10 cellular contexts compared by ENCODE assay signal in the genomic region with DNA sequence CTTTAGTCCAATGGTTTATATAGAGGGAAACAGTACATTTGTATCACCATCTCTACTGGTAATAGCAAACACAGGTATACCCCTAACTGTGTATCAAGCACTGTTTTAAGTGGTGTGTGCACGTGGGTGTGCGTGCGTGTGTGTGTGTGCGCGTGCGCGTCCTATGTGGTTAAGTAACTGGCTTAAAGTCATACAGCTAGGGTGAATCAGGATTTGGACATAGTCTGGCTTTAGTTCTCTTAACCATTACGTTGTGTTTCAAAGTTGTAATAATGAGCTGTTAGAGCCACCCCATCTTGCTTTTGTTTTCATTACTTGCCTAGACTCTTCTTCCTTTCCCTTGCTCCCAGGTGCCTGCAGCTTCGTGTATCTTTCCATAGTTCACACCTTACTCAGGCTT. TPM values are rescaled to one million over a fixed set of nuclear protein-coding genes. Genes with fewer than 3 reads are reported as not detected.
DNase-seq lines count a peak whose midpoint lies in the region; ATAC-seq, FAIRE-seq and TF ChIP-seq lines count a peak whose summit lies in the region.
"Had no signal": no experiment of that assay in that cellular context is flagged by ENCODE, and none has a peak within 500 bp of the region (broad histone marks: within the 10 kb centered on the region; RNA-seq: fewer than 3 reads in every experiment).

No MANE protein-coding gene starts in this region.

- peak overlapping the region; percentile 92 for H3K4me2 ChIP-seq in GM23248 (ENCODE audit: unreplicated experiment)

- H3K9me2 ChIP-seq in GM23248 (ENCODE audit: insufficient read depth) = no peaks in the 10 kb centered on the region

- peak overlapping the region; percentile 97; the same call in 1 of the 2 replicates for H3K9ac ChIP-seq in GM23248

- H3K79me2 ChIP-seq in GM23248 (ENCODE audit: insufficient read depth) = peaks cover 96% of the 10 kb centered on the region

- no peaks in the 10 kb centered on the region for H3K27me3 ChIP-seq in GM23248 (replicated peaks; ENCODE audit: insufficient read depth)
- no peaks in the 10 kb centered on the region for H3K27me3 ChIP-seq in lower lobe of right lung (ENCODE audit: low read depth)

- H3K27ac Mint-ChIP-seq in chondrocyte (ENCODE audit: unreplicated experiment) (peak overlapping the region; percentile 100), progenitor cell of endocrine pancreas (no peak overlapping the region)

- DNase-seq in GM23248 = peak; percentile 64
- DNase-seq in RCC 7860 (ENCODE audit: low spot score) = peak; percentile 73
- DNase-seq in chondrocyte (ENCODE audit: low spot score) = no peak
- DNase-seq in progenitor cell of endocrine pancreas (ENCODE audit: low spot score, unreplicated experiment) = no peak
- no peak for DNase-seq in iPS-NIHi7 (ENCODE audit: extremely low spot score)
- no peak for DNase-seq in lower lobe of right lung
- no peak for DNase-seq in NCI-H526 (lab: John Stamatoyannopoulos, UW)
- DNase-seq: stimulated activated naive CD4-positive, alpha-beta T cell treated with Interleukin-2 at 50 U/mL for 16 hours had no signal

- H3K4me3 Mint-ChIP-seq in chondrocyte (ENCODE audit: unreplicated experiment) (peak overlapping the region; percentile 92), progenitor cell of endocrine pancreas (ENCODE audit: low read depth) (peak overlapping the region; percentile 25)

- H3K27me3 Mint-ChIP-seq in chondrocyte (ENCODE audit: low read depth) (no peaks in the 10 kb centered on the region), progenitor cell of endocrine pancreas (no peaks in the 10 kb centered on the region)

- H3K4me1 Mint-ChIP-seq in chondrocyte (ENCODE audit: low read depth) (peaks cover 39% of the 10 kb centered on the region), progenitor cell of endocrine pancreas (ENCODE audit: low read depth) (peaks cover 22% of the 10 kb centered on the region)

- H3K36me3 ChIP-seq in GM23248 (ENCODE audit: low read depth) (no peaks in the 10 kb centered on the region), lower lobe of right lung (no peaks in the 10 kb centered on the region)

- peak; percentile 67 for FAIRE-seq in RCC 7860 (lab: Jason Lieb, UNC)
- FAIRE-seq: TTC549 had no signal

- H2AFZ ChIP-seq in GM23248 = no peak overlapping the region

- TF ChIP-seq CTCF in chondrocyte (IDR thresholded peaks at IDR 0.05) (no peak), progenitor cell of endocrine pancreas (IDR thresholded peaks at IDR 0.05; ENCODE audit: unreplicated experiment) (no peak), lower lobe of right lung (IDR thresholded peaks at IDR 0.05) (no peak)

- H3K9me3 Mint-ChIP-seq in chondrocyte (ENCODE audit: low read depth) = no peaks in the 10 kb centered on the region
- no peaks in the 10 kb centered on the region for H3K9me3 Mint-ChIP-seq in progenitor cell of endocrine pancreas (ENCODE audit: low read depth)

- ATAC-seq in HG02571 (IDR thresholded peaks at IDR 0.05; ENCODE audit: unreplicated experiment) = no peak
- no peak for ATAC-seq in lower lobe of right lung

- peaks cover 23% of the 10 kb centered on the region for H3F3A ChIP-seq in GM23248 (ENCODE audit: insufficient read depth)

- 81 to 85% methylated on average over 9 of the region's 9 CpGs for WGBS in GM23248 (ENCODE audit: low coverage in 1 of 2, low lambda C conversion rate in 2 of 2, missing lambda C conversion rate in 2 of 2), 2 experiments

- intact Hi-C loops in lower lobe of right lung (cut with DNase I) = no loop called here

- H3K27ac ChIP-seq in GM23248 (peak overlapping the region; percentile 98), lower lobe of right lung (no peak overlapping the region)

- in situ Hi-C loops in GM23248 (cut with MboI) = no loop called here

- peaks cover 33% of the 10 kb centered on the region for H3K4me1 ChIP-seq in GM23248 (ENCODE audit: insufficient read depth)
- peaks cover 34% of the 10 kb centered on the region for H3K4me1 ChIP-seq in lower lobe of right lung

- H3K9me3 ChIP-seq in GM23248 (ENCODE audit: low read depth) = no peaks in the 10 kb centered on the region
- no peaks in the 10 kb centered on the region for H3K9me3 ChIP-seq in lower lobe of right lung

- no peaks in the 10 kb centered on the region for H4K20me1 ChIP-seq in GM23248 (ENCODE audit: insufficient read depth)

- peak overlapping the region; percentile 100 for H3K4me3 ChIP-seq in GM23248
- H3K4me3 ChIP-seq in lower lobe of right lung = no peak overlapping the region

- H3K36me3 Mint-ChIP-seq in chondrocyte (ENCODE audit: low read depth) (no peaks in the 10 kb centered on the region), progenitor cell of endocrine pancreas (ENCODE audit: insufficient read depth) (no peaks in the 10 kb centered on the region)

RNA-seq across cellular contexts. Expression of gene HADHB, which starts 2.1 kb away (rescaled TPM):
- total RNA-seq in GM23248 (2014; rRNA removed; shearing (Covaris generic)) = 93.3 and 99.2 TPM in 2 replicates
- 139 and 140 TPM in 2 replicates for polyA plus RNA-seq in GM23248 (2016; fragmentation: Nextera tagmentation; extraction: Ambion mirVana)
- total RNA-seq in chondrocyte (85.0 to 96.8 TPM (median 89.1 TPM) in 3 replicates), progenitor cell of endocrine pancreas (62.0 and 71.1 TPM in 2 replicates), lower lobe of right lung (119 TPM)

RNA-seq across cellular contexts. Expression of gene HADHA, which starts 2.4 kb away (rescaled TPM):
- total RNA-seq in GM23248 (2014; rRNA removed; shearing (Covaris generic)) = 106 and 121 TPM in 2 replicates
- polyA plus RNA-seq in GM23248 (2016; fragmentation: Nextera tagmentation; extraction: Ambion mirVana) = 122 and 125 TPM in 2 replicates
- total RNA-seq in chondrocyte (98.0 to 119 TPM (median 103 TPM) in 3 replicates), progenitor cell of endocrine pancreas (111 and 114 TPM in 2 replicates), lower lobe of right lung (130 TPM)

Comparison
In these comparisons a context has a peak if more than half of its experiments do, and no peak if none do; other contexts are left out.
1. DNase-seq: peak in GM23248 (single experiment) and RCC 7860 (single experiment); none in chondrocyte (single experiment), progenitor cell of endocrine pancreas (single experiment), iPS-NIHi7 (single experiment), lower lobe of right lung (single experiment) and NCI-H526 (0 of 2).